In the genomic region with DNA sequence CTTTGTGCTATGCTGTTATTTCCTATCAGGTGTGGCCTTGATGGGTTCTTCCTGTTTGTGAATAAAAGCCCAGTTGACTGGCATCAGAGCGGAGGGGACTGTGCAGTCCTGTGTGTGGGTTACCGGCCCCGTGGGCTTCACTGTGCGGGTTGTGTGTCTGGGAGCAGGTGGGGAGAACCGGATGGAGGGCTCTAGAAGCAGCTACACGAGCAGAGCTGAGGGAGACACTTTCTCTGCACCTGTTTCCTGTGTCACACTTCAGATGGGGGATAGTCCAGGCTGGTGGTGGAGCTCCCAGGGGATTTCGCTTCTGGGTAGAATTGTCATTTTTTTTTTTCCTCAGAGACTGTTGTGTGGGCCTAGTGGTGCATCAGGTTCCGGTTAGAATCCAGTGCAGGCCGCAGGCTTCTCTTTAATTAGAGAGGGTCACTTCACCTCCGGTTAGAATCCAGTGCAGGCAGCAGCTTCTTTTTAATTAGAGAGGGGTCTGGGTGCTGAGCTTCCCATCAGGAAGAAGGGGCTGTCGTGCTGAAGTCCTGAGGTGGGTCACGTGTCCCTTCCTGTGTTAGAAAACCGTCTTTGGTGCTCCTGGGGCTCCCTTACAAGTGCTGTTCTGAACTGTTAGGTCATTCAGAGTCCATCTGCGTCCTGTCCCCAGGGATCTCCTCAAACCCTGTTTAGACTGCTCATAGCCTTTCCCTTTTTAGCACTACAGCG, we compare ENCODE assay signal across 8 cellular contexts.
DNase-seq lines count a peak whose midpoint lies in the region; ATAC-seq and TF ChIP-seq lines count a peak whose summit lies in the region.

No MANE protein-coding gene starts in this region.

- H3K4me3 ChIP-seq in GM08714 (ENCODE audit: low read length) (peak overlapping the region; percentile 72; the same call in 1 of the 2 replicates), H7 (ENCODE audit: insufficient read depth, low read depth, low read length) (no peak overlapping the region)

- no peaks in the 10 kb centered on the region for H3K27me3 Mint-ChIP-seq in memory B cell

- H3K9me3 Mint-ChIP-seq in memory B cell: no peaks in the 10 kb centered on the region

- H3K36me3 Mint-ChIP-seq in memory B cell: peaks cover 3% of the 10 kb centered on the region

- no peaks in the 10 kb centered on the region for H3K36me3 ChIP-seq in H7 (replicated peaks; ENCODE audit: control insufficient read depth, insufficient read depth, low read length)

- peaks cover 75% of the 10 kb centered on the region for H3K4me1 Mint-ChIP-seq in memory B cell

- peak; percentile 86 for ATAC-seq in GM19438 (IDR thresholded peaks at IDR 0.05; ENCODE audit: low read depth, unreplicated experiment)
- peak; percentile 80 for ATAC-seq in HG03442 (IDR thresholded peaks at IDR 0.05; ENCODE audit: unreplicated experiment)
- peak; percentile 92 for ATAC-seq in memory B cell (ENCODE audit: low read depth)

- DNase-seq in activated T-cell treated with anti-CD3 and anti-CD28 coated beads, Interleukin-2, amount 50 U/mL, for 48 hours: peak; percentile 40 to 47
- DNase-seq in memory B cell (ENCODE audit: low spot score in 2 of 2) (peak; percentile 71 to 85), H7 (no peak), erythroblast (lab: John Stamatoyannopoulos, UW) (no peak), GDM1 (lab: John Stamatoyannopoulos, UW) (no peak)

- H3K27me3 ChIP-seq in H7 (ENCODE audit: control insufficient read depth, insufficient read depth, low read length): no peaks in the 10 kb centered on the region

- H3K27ac Mint-ChIP-seq in memory B cell: peak overlapping the region; percentile 96

- no peak for TF ChIP-seq POLR2A in erythroblast (IDR thresholded peaks at IDR 0.05; ENCODE audit: low read length)

- peak overlapping the region; percentile 74 for H3K4me3 Mint-ChIP-seq in memory B cell

Comparison
In these comparisons a context has a peak if more than half of its experiments do, and no peak if none do; other contexts are left out.
1. DNase-seq: peak in activated T-cell treated with anti-CD3 and anti-CD28 coated beads, Interleukin-2, amount 50 U/mL, for 48 hours (2 of 2) and memory B cell (2 of 2); none in H7 (single experiment), erythroblast (0 of 2) and GDM1 (single experiment).
2. Peak in every context shown above with its lines, with median percentiles within 50 percentile points of each other: ATAC-seq.